Comparison of ENCODE assay signal across 15 cellular contexts in genomic region chr6:50185006-50185405, GRCh38.
A peak's percentile ranks its signal among the peaks of the same experiment; 100 is the strongest.
DNase-seq lines count a peak whose midpoint lies in the region; ATAC-seq and TF ChIP-seq lines count a peak whose summit lies in the region.
"Had no signal": no experiment of that assay in that cellular context is flagged by ENCODE, and none has a peak within 500 bp of the region (broad histone marks: within the 10 kb centered on the region; RNA-seq: fewer than 3 reads in every experiment).

No MANE protein-coding gene starts in this region.

- TF ChIP-seq RAD21 in liver (IDR thresholded peaks at IDR 0.05) = peak in 1 of 2 donors; percentile 53

- H3K4me3 ChIP-seq in liver (ENCODE audit: low read depth in 1 of 3, low read length in 3 of 3) (no peak overlapping the region), mucosa of descending colon (no peak overlapping the region)
- H3K4me3 ChIP-seq: PC-9, skin epidermis had no signal

- H3K9me3 ChIP-seq in liver (ENCODE audit: control insufficient read depth in 4 of 4, low read length in 3 of 4) (no peaks in the 10 kb centered on the region), mucosa of descending colon (no peaks in the 10 kb centered on the region)

- no peak overlapping the region for H3K27ac ChIP-seq in liver (ENCODE audit: low read depth in 1 of 2, low read length in 2 of 2)
- H3K27ac ChIP-seq: PC-9, skin epidermis had no signal

- H3K4me1 ChIP-seq in liver (ENCODE audit: control insufficient read depth in 4 of 4, insufficient read depth in 4 of 4, low read length in 3 of 4) (no peaks in the 10 kb centered on the region), mucosa of descending colon (ENCODE audit: low read depth) (no peaks in the 10 kb centered on the region)

- POLR2A ChIA-PET in HEK293T (lab: Yijun Ruan, JAX) = no interaction called here

- in situ Hi-C loops in SK-MEL-5 (cut with HindIII; ENCODE audit: low pct_unique_long_range_greater_than_20kb, low sequenced_read_pairs) = no loop called here

- H3K27me3 ChIP-seq in liver (ENCODE audit: control insufficient read depth in 4 of 4, insufficient read depth in 4 of 4, low read length in 3 of 4) = no peaks in the 10 kb centered on the region

- no peaks in the 10 kb centered on the region for H3K36me3 ChIP-seq in liver (ENCODE audit: control insufficient read depth in 4 of 4, insufficient read depth in 3 of 4, low read depth in 1 of 4, low read length in 3 of 4)
- H3K36me3 ChIP-seq in mucosa of descending colon (ENCODE audit: low read depth) = no peaks in the 10 kb centered on the region

- H3K9ac ChIP-seq in liver (ENCODE audit: low read depth in 1 of 2, low read length in 2 of 2) = no peak overlapping the region

- ATAC-seq in HG03025 (IDR thresholded peaks at IDR 0.05; ENCODE audit: low FRiP score, unreplicated experiment) = no peak
- ATAC-seq in HG02571 (IDR thresholded peaks at IDR 0.05; ENCODE audit: unreplicated experiment) = no peak
- ATAC-seq in mucosa of descending colon = no peak
- ATAC-seq: activated T-helper 17 cell treated with anti-CD3 and anti-CD28 coated beads, Interleukin-2, amount 50 U/mL, for 72 hours; stimulated activated effector memory CD8-positive, alpha-beta T cell treated with anti-CD3 and anti-CD28 coated beads, Interleukin-12 subunit alpha, Interleukin-12 subunit beta, amount 100 ng/mL, for 72 hours had no signal

- peak; percentile 7 for TF ChIP-seq CTCF in liver (IDR thresholded peaks at IDR 0.05; ENCODE audit: low read depth, low read length, missing input control)
- no peak for TF ChIP-seq CTCF in mucosa of descending colon (IDR thresholded peaks at IDR 0.05)

- DNase-seq in DMS53 treated with DMSO at 0.1 percent for 48 hours (lab: John Stamatoyannopoulos, UW; ENCODE audit: unreplicated experiment) (peak; percentile 34), HEK293T (ENCODE audit: extremely low spot score) (peak; percentile 28), SK-MEL-5 (ENCODE audit: low read depth, low spot score) (peak; percentile 54), NCI-H510A (lab: John Stamatoyannopoulos, UW) (no peak), mucosa of descending colon (no peak)
- DNase-seq: activated CD4-positive, CD25-positive, alpha-beta regulatory T cell; DMS79 treated with DMSO at 0.1 percent for 48 hours; mesenchymal stem cell; PC-9 had no signal

- CTCF ChIA-PET in HEK293T (lab: Yijun Ruan, JAX) = no interaction called here

- 46% methylated on average over 3 of the region's 3 CpGs for WGBS in liver

- intact Hi-C loops in mucosa of descending colon (cut with DNase I, micrococcal nuclease) = no loop called here

TF ChIP-seq in HEK293T, 16 proteins besides CTCF, POLR2A, EP300 and RAD21:
- TF ChIP-seq LEF1 (IDR thresholded peaks at IDR 0.05; ENCODE audit: borderline replicate concordance) (no peak), FOXK2 (IDR thresholded peaks at IDR 0.05) (no peak), FOXM1 (IDR thresholded peaks at IDR 0.05; ENCODE audit: borderline replicate concordance) (no peak), NFRKB (IDR thresholded peaks at IDR 0.05) (no peak), SUZ12 (IDR thresholded peaks at IDR 0.05) (no peak), BHLHE40 (IDR thresholded peaks at IDR 0.05; ENCODE audit: borderline replicate concordance) (no peak), TARDBP (IDR thresholded peaks at IDR 0.05) (no peak), HDGF (IDR thresholded peaks at IDR 0.05; ENCODE audit: borderline replicate concordance) (no peak), L3MBTL2 (conservative IDR thresholded peaks at IDR 0.05) (no peak), ELF4 (IDR thresholded peaks at IDR 0.05) (no peak), ZNF384 (IDR thresholded peaks at IDR 0.05) (no peak), SP1 (IDR thresholded peaks at IDR 0.05) (no peak), CTBP1 (IDR thresholded peaks at IDR 0.05; ENCODE audit: borderline replicate concordance) (no peak), ARNT (IDR thresholded peaks at IDR 0.05) (no peak)
- TF ChIP-seq, protein P1, sequence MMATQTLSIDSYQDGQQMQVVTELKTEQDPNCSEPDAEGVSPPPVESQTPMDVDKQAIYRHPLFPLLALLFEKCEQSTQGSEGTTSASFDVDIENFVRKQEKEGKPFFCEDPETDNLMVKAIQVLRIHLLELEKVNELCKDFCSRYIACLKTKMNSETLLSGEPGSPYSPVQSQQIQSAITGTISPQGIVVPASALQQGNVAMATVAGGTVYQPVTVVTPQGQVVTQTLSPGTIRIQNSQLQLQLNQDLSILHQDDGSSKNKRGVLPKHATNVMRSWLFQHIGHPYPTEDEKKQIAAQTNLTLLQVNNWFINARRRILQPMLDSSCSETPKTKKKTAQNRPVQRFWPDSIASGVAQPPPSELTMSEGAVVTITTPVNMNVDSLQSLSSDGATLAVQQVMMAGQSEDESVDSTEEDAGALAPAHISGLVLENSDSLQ (IDR thresholded peaks at IDR 0.05) = no peak
TF ChIP-seq in HEK293T: peak in this region for 0.

TF ChIP-seq in liver, 16 proteins besides CTCF, POLR2A, EP300 and RAD21:
- TF ChIP-seq FOXA1 (IDR thresholded peaks at IDR 0.05) (no peak), TAF1 (conservative IDR thresholded peaks at IDR 0.05) (no peak), HNF4A (conservative IDR thresholded peaks at IDR 0.05) (no peak), FOXA2 (IDR thresholded peaks at IDR 0.05) (no peak), SP1 (IDR thresholded peaks at IDR 0.05) (no peak)
- TF ChIP-seq, protein P2, sequence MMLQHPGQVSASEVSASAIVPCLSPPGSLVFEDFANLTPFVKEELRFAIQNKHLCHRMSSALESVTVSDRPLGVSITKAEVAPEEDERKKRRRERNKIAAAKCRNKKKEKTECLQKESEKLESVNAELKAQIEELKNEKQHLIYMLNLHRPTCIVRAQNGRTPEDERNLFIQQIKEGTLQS (IDR thresholded peaks at IDR 0.05) = no peak
- TF ChIP-seq, protein P3, sequence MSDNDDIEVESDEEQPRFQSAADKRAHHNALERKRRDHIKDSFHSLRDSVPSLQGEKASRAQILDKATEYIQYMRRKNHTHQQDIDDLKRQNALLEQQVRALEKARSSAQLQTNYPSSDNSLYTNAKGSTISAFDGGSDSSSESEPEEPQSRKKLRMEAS (IDR thresholded peaks at IDR 0.05) = no peak

Comparison
In these comparisons a context has a peak if more than half of its experiments do, and no peak if none do; other contexts are left out.
1. DNase-seq: peak in DMS53 treated with DMSO at 0.1 percent for 48 hours (single experiment), HEK293T (single experiment) and SK-MEL-5 (single experiment); none in NCI-H510A (single experiment) and mucosa of descending colon (0 of 3).